Comparison of ENCODE assay signal across 29 cellular contexts in the genomic region with DNA sequence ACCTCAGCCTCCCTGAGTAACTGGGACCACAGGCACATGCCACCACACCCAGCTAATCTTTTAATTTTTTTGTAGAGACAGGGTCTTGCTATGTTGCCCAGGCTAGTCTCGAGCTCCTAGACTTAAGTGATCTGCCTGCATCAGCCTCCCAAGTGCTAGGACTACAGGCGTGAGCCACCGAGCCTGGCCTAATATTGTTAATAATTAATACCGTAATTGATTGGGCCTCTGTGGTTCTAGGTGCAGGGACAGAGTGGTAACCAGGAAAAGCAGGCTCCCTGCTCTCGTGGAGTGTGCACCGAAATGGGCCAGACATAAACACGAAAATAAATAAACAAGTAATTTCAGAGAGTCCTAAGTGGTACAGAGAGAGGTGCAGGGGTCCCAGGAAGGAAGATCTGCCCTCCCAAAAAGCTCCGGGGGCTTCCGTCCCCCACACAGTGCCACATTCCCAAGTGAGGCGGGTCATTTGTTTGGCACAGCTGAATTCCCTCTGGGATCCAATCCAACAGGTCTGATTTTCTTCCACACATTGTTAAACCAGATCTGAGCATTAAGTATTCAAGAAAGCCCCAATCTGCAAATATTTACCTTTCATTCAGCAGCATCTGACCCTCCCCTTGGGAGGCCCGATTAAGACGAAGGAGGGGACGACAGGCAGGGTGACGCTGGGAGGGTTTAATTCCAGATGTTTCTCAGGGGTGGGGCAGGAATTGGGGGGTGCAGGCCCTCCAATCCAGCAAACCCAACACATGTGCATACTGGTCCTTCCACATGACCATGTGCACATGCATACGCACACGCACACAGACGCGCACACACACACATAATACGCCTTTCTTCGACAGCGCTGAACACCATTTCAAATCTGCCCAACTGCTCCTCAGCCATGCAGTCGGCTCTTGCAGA.
DNase-seq lines count a peak whose midpoint lies in the region; TF ChIP-seq lines count a peak whose summit lies in the region.
"Had no signal": no experiment of that assay in that cellular context is flagged by ENCODE, and none has a peak within 500 bp of the region (broad histone marks: within the 10 kb centered on the region; RNA-seq: fewer than 3 reads in every experiment).

No MANE protein-coding gene starts in this region.

- H3K4me1 Mint-ChIP-seq in endodermal cell = peaks cover 9% of the 10 kb centered on the region
- H3K4me1 Mint-ChIP-seq: brain; naive thymus-derived CD8-positive, alpha-beta T cell had no signal

- no peaks in the 10 kb centered on the region for H3F3A ChIP-seq in smooth muscle cell (ENCODE audit: low read depth)

- no peak overlapping the region for H3K4me3 Mint-ChIP-seq in endodermal cell
- H3K4me3 Mint-ChIP-seq: brain; CD4-positive, alpha-beta memory T cell; naive thymus-derived CD8-positive, alpha-beta T cell; T-helper 1 cell treated with Interleukin-12 subunit alpha and Interleukin-12 subunit beta and Interleukin-4 antibody, amounts not matched to agents 30 μg/mL and 1 μg/mL, for 36 hours had no signal

- H3K4me3 ChIP-seq in LNCaP clone FGC (ENCODE audit: low read depth, low read length) (no peak overlapping the region), endodermal cell (ENCODE audit: low read length) (no peak overlapping the region), smooth muscle cell (no peak overlapping the region)
- H3K4me3 ChIP-seq: adrenal gland, heart left ventricle, ovary, upper lobe of left lung had no signal

- H3K36me3 ChIP-seq in endodermal cell (ENCODE audit: control insufficient read depth, insufficient read depth, low read length) (no peaks in the 10 kb centered on the region), smooth muscle cell (ENCODE audit: low read depth) (no peaks in the 10 kb centered on the region)
- H3K36me3 ChIP-seq: adrenal gland, heart left ventricle, ovary, upper lobe of left lung had no signal

- H2AFZ ChIP-seq in smooth muscle cell (ENCODE audit: low read depth) = no peak overlapping the region

- DNase-seq in NCI-H1417 (lab: John Stamatoyannopoulos, UW) (peak in 2 of 3 experiments; percentile 12 to 50), NCI-H1417 treated with DMSO at 0.1 percent for 48 hours (lab: John Stamatoyannopoulos, UW) (no peak), LNCaP clone FGC (ENCODE audit: low read depth) (peak; percentile 46), endodermal cell (peak; percentile 19), renal cortical epithelial cell (ENCODE audit: low read depth) (peak; percentile 4), smooth muscle cell (lab: John Stamatoyannopoulos, UW; ENCODE audit: unreplicated experiment) (no peak), hippocampal formation (lab: John Stamatoyannopoulos, UW) (no peak), globus pallidus (ENCODE audit: low spot score) (no peak)
- DNase-seq: 8988T; activated CD4-positive, alpha-beta T cell treated with anti-CD3 and anti-CD28 coated beads for 4 hours; activated CD8-positive, alpha-beta memory T cell treated with anti-CD3 and anti-CD28 coated beads for 24 hours; activated naive CD4-positive, alpha-beta T cell; activated T-cell treated with anti-CD3 and anti-CD28 coated beads, Interleukin-2, amount 50 U/mL, for 1 hour; adrenal gland; CD4-positive, alpha-beta memory T cell; DMS153; erythroblast; GF-D8; heart left ventricle; left cardiac atrium; mesendoderm; NCI-H1694; NCI-H446 treated with DMSO at 0.1 percent for 48 hours; ovary; stimulated activated CD8-positive, alpha-beta memory T cell treated with anti-CD3 and anti-CD28 coated beads, Interleukin-4, amount 100 ng/mL, for 48 hours; upper lobe of left lung had no signal

- TF ChIP-seq CTCF in LNCaP clone FGC (IDR thresholded peaks at IDR 0.05; ENCODE audit: control insufficient read depth, extremely low read depth, insufficient read depth) (no peak), endodermal cell (conservative IDR thresholded peaks at IDR 0.05) (no peak), smooth muscle cell (IDR thresholded peaks at IDR 0.05; ENCODE audit: borderline replicate concordance, insufficient read depth, poor library complexity, severe bottlenecking) (no peak)

- 87 to 92% methylated on average over 12 to 22 of the region's 22 CpGs for WGBS in endodermal cell (ENCODE audit: insufficient coverage in 1 of 2, insufficient read length in 1 of 2), 2 experiments
- WGBS in smooth muscle cell (ENCODE audit: low lambda C conversion rate) = 89% methylated on average over 22 of the region's 22 CpGs

- no peaks in the 10 kb centered on the region for H3K9me3 ChIP-seq in endodermal cell (ENCODE audit: control insufficient read depth, low read length)
- H3K9me3 ChIP-seq in smooth muscle cell (replicated peaks; ENCODE audit: low read depth) = no peaks in the 10 kb centered on the region
- H3K9me3 ChIP-seq: adrenal gland, heart left ventricle, ovary, upper lobe of left lung had no signal

- H3K9ac ChIP-seq in endodermal cell (ENCODE audit: extremely low read depth, low read length, poor library complexity, severe bottlenecking) (no peak overlapping the region), smooth muscle cell (ENCODE audit: low read depth) (no peak overlapping the region)

- no peak overlapping the region for H3K4me2 ChIP-seq in smooth muscle cell

- peaks cover 3% of the 10 kb centered on the region for H3K4me1 ChIP-seq in endodermal cell (ENCODE audit: control insufficient read depth, insufficient read depth, low read length)
- no peaks in the 10 kb centered on the region for H3K4me1 ChIP-seq in smooth muscle cell (ENCODE audit: low read depth)
- H3K4me1 ChIP-seq: adrenal gland, heart left ventricle, upper lobe of left lung had no signal

- H3K27ac Mint-ChIP-seq in endodermal cell = peak overlapping the region; percentile 35
- H3K27ac Mint-ChIP-seq: CD4-positive, alpha-beta memory T cell; naive thymus-derived CD8-positive, alpha-beta T cell; T-helper 1 cell treated with Interleukin-12 subunit alpha and Interleukin-12 subunit beta and Interleukin-4 antibody, amounts not matched to agents 30 μg/mL and 1 μg/mL, for 36 hours had no signal

- H3K27me3 ChIP-seq in endodermal cell (ENCODE audit: control insufficient read depth, insufficient read depth, low read length, poor library complexity, severe bottlenecking) = no peaks in the 10 kb centered on the region
- peaks cover 8% of the 10 kb centered on the region for H3K27me3 ChIP-seq in smooth muscle cell (ENCODE audit: low read depth)
- H3K27me3 ChIP-seq: adrenal gland, ovary, upper lobe of left lung had no signal

- no peak overlapping the region for H3K27ac ChIP-seq in endodermal cell (ENCODE audit: low read depth, low read length)
- no peak overlapping the region for H3K27ac ChIP-seq in smooth muscle cell (ENCODE audit: low read depth)
- H3K27ac ChIP-seq: adrenal gland, heart left ventricle, ovary, upper lobe of left lung had no signal

- H3K9me3 Mint-ChIP-seq in endodermal cell = no peaks in the 10 kb centered on the region
- H3K9me3 Mint-ChIP-seq: T-helper 1 cell treated with Interleukin-12 subunit alpha and Interleukin-12 subunit beta and Interleukin-4 antibody, amounts not matched to agents 30 μg/mL and 1 μg/mL, for 36 hours had no signal

- no peaks in the 10 kb centered on the region for H4K20me1 ChIP-seq in smooth muscle cell (ENCODE audit: low read depth)

- peaks cover 10% of the 10 kb centered on the region for H3K27me3 Mint-ChIP-seq in endodermal cell (ENCODE audit: insufficient read depth)

- H3K36me3 Mint-ChIP-seq in endodermal cell (ENCODE audit: low read depth) = no peaks in the 10 kb centered on the region
- H3K36me3 Mint-ChIP-seq: brain; CD4-positive, alpha-beta memory T cell; naive thymus-derived CD8-positive, alpha-beta T cell had no signal

- H3K79me2 ChIP-seq in smooth muscle cell (ENCODE audit: low read depth) = no peaks in the 10 kb centered on the region

Comparison
In these comparisons a context has a peak if more than half of its experiments do, and no peak if none do; other contexts are left out.
1. DNase-seq: peak in NCI-H1417 (2 of 3), LNCaP clone FGC (single experiment), endodermal cell (single experiment) and renal cortical epithelial cell (single experiment); none in NCI-H1417 treated with DMSO at 0.1 percent for 48 hours (single experiment), smooth muscle cell (single experiment), hippocampal formation (0 of 2) and globus pallidus (single experiment).